In the genomic region with DNA sequence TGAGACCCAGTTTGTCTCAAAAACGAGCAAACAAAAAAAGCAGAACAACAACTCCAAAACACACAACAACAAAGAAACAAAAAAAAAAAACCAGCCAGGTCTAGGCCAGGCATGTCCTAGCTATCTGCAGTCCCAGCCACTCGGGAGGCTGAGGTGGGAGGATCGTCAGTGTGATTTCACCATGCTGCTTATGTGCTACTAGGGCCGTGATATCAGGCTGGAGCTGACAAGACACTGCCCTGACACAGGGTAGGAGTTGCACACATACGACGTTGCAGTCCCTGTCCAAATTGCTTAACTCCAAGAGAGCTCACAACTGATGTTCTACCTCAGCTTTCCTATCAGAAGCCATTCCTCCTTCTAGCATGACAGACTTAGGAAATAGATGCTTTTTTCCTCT, we compare ENCODE assay signal across 21 cellular contexts.
"Had no signal": no experiment of that assay in that cellular context is flagged by ENCODE, and none has a peak within 500 bp of the region (broad histone marks: within the 10 kb centered on the region; RNA-seq: fewer than 3 reads in every experiment).

No MANE protein-coding gene starts in this region.

- H3K4me3 ChIP-seq: adrenal gland, gastroesophageal sphincter, heart left ventricle, left ventricle myocardium inferior, ovary, right lobe of liver had no signal

- ATAC-seq: activated naive CD4-positive, alpha-beta T cell treated with anti-CD3 and anti-CD28 coated beads, Interleukin-2, amount 50 U/mL, for 72 hours; esophagus mucosa; gastroesophageal sphincter; heart left ventricle; right lobe of liver; stimulated activated effector memory CD8-positive, alpha-beta T cell treated with anti-CD3 and anti-CD28 coated beads, Interleukin-12 subunit alpha, Interleukin-12 subunit beta, amount 100 ng/mL, for 72 hours had no signal

- H3K27me3 Mint-ChIP-seq: naive B cell had no signal

- H3K9me3 ChIP-seq: adrenal gland, ovary, right lobe of liver had no signal

- H3K27ac ChIP-seq: adrenal gland, gastroesophageal sphincter, heart left ventricle, left ventricle myocardium inferior, ovary, right lobe of liver, VCaP had no signal

- H3K4me3 Mint-ChIP-seq: stimulated activated effector memory CD8-positive, alpha-beta T cell treated with anti-CD3 and anti-CD28 coated beads, Interleukin-12 subunit alpha, Interleukin-12 subunit beta, amount 100 ng/mL, for 72 hours had no signal

- H3K36me3 ChIP-seq: adrenal gland, gastroesophageal sphincter, heart left ventricle, left ventricle myocardium inferior, ovary, right lobe of liver had no signal

- H3K36me3 Mint-ChIP-seq: naive B cell; stimulated activated effector memory CD8-positive, alpha-beta T cell treated with anti-CD3 and anti-CD28 coated beads, Interleukin-12 subunit alpha, Interleukin-12 subunit beta, amount 100 ng/mL, for 72 hours had no signal

- DNase-seq: activated CD4-positive, CD25-positive, alpha-beta regulatory T cell treated with anti-CD3 and anti-CD28 coated beads, Interleukin-2, amount 50 U/mL, for 72 hours; activated CD8-positive, alpha-beta memory T cell treated with anti-CD3 and anti-CD28 coated beads for 24 hours; activated CD8-positive, alpha-beta memory T cell treated with anti-CD3 and anti-CD28 coated beads, Interleukin-2, amount 50 U/mL, for 48 hours; activated gamma-delta T cell treated with Interleukin-2 at 50 U/mL for 16 hours; adrenal gland; cerebellar nuclear complex; effector CD8-positive, alpha-beta T cell; heart left ventricle; left ventricle myocardium inferior; mammary epithelial cell; naive B cell; ovary; right lobe of liver; small intestine; stimulated activated CD4-positive, alpha-beta T cell treated with anti-CD3 and anti-CD28 coated beads, Interleukin-4, amount 100 ng/mL, for 24 hours; T1000 had no signal

- H3K9me3 Mint-ChIP-seq: activated naive CD4-positive, alpha-beta T cell treated with anti-CD3 and anti-CD28 coated beads, Interleukin-2, amount 50 U/mL, for 72 hours; stimulated activated effector memory CD8-positive, alpha-beta T cell treated with anti-CD3 and anti-CD28 coated beads, Interleukin-12 subunit alpha, Interleukin-12 subunit beta, amount 100 ng/mL, for 72 hours had no signal

- H3K27ac Mint-ChIP-seq: stimulated activated effector memory CD8-positive, alpha-beta T cell treated with anti-CD3 and anti-CD28 coated beads, Interleukin-12 subunit alpha, Interleukin-12 subunit beta, amount 100 ng/mL, for 72 hours had no signal

- H3K27me3 ChIP-seq: adrenal gland, gastroesophageal sphincter, heart left ventricle, ovary, right lobe of liver had no signal

- H3K4me1 ChIP-seq: adrenal gland, gastroesophageal sphincter, heart left ventricle, left ventricle myocardium inferior, right lobe of liver had no signal
